In genomic region chr14:53663709-53664108, GRCh38 we compare ENCODE assay signal across 8 cellular contexts.
DNase-seq lines count a peak whose midpoint lies in the region; ATAC-seq and TF ChIP-seq lines count a peak whose summit lies in the region.

No MANE protein-coding gene starts in this region.

- H4K20me1 ChIP-seq in OCI-LY3 (ENCODE audit: insufficient read depth, low read length) (no peaks in the 10 kb centered on the region), neural progenitor cell (ENCODE audit: low read depth) (no peaks in the 10 kb centered on the region)

- H3K36me3 ChIP-seq in OCI-LY3 (replicated peaks; ENCODE audit: low read depth, low read length) (no peaks in the 10 kb centered on the region), neural progenitor cell (no peaks in the 10 kb centered on the region)

- H3K4me2 ChIP-seq in OCI-LY3 (ENCODE audit: low read length) (no peak overlapping the region), neural progenitor cell (no peak overlapping the region)

- no peaks in the 10 kb centered on the region for H3F3A ChIP-seq in neural progenitor cell (ENCODE audit: low read depth)

- DNase-seq in ELF-1 (ENCODE audit: low read depth, low spot score) = peak; percentile 75
- DNase-seq in fibroblast of mammary gland (ENCODE audit: low read depth) = peak; percentile 9
- peak; percentile 76 for DNase-seq in neural progenitor cell (ENCODE audit: low spot score)
- DNase-seq in NK-92 (lab: John Stamatoyannopoulos, UW; ENCODE audit: unreplicated experiment) = no peak
- DNase-seq in stimulated activated naive B cell treated with anti-CD40 and anti-IgM and Interleukin-4, amounts not matched to agents 10 μg/mL and 1 μg/mL and 100 μg/mL, for 72 hours = no peak

- H3K36me3 Mint-ChIP-seq in neural progenitor cell = no peaks in the 10 kb centered on the region
- H3K36me3 Mint-ChIP-seq in stimulated activated naive B cell treated with anti-CD40 and anti-IgM and Interleukin-4, amounts not matched to agents 10 μg/mL and 1 μg/mL and 100 μg/mL, for 72 hours = no peaks in the 10 kb centered on the region

- peaks cover 7% of the 10 kb centered on the region for H3K4me1 Mint-ChIP-seq in neural progenitor cell
- no peaks in the 10 kb centered on the region for H3K4me1 Mint-ChIP-seq in stimulated activated naive B cell treated with anti-CD40 and anti-IgM and Interleukin-4, amounts not matched to agents 10 μg/mL and 1 μg/mL and 100 μg/mL, for 72 hours

- H3K9me3 Mint-ChIP-seq in neural progenitor cell = no peaks in the 10 kb centered on the region
- no peaks in the 10 kb centered on the region for H3K9me3 Mint-ChIP-seq in stimulated activated naive B cell treated with anti-CD40 and anti-IgM and Interleukin-4, amounts not matched to agents 10 μg/mL and 1 μg/mL and 100 μg/mL, for 72 hours

- H3K9me3 ChIP-seq in OCI-LY3 (ENCODE audit: insufficient read depth, low read length) (no peaks in the 10 kb centered on the region), neural progenitor cell (ENCODE audit: low read depth) (peaks cover 9% of the 10 kb centered on the region)

- TF ChIP-seq CTCF in OCI-LY3 (IDR thresholded peaks at IDR 0.05; ENCODE audit: low read depth, low read length) (peak; percentile 13; the same call in 1 of the 2 replicates), fibroblast of mammary gland (conservative IDR thresholded peaks at IDR 0.05; ENCODE audit: control insufficient read depth, insufficient read depth, low read depth, low read length) (peak; percentile 31), neural progenitor cell (IDR thresholded peaks at IDR 0.05) (peak; percentile 62)

- H2AFZ ChIP-seq in OCI-LY3 (ENCODE audit: low read depth, low read length) = no peak overlapping the region
- no peak overlapping the region for H2AFZ ChIP-seq in neural progenitor cell (replicated peaks)

- no peak for TF ChIP-seq POLR2A in GM18505 (IDR thresholded peaks at IDR 0.05; ENCODE audit: borderline replicate concordance, extremely low read depth, insufficient read depth, insufficient read length)

- H3K27me3 Mint-ChIP-seq in neural progenitor cell (ENCODE audit: insufficient read depth, low read depth) = no peaks in the 10 kb centered on the region
- peaks cover 6 to 8% of the 10 kb centered on the region in 2 donors for H3K27me3 Mint-ChIP-seq in stimulated activated naive B cell treated with anti-CD40 and anti-IgM and Interleukin-4, amounts not matched to agents 10 μg/mL and 1 μg/mL and 100 μg/mL, for 72 hours

- no peak overlapping the region for H3K27ac ChIP-seq in OCI-LY3 (ENCODE audit: low read length)
- no peak overlapping the region for H3K27ac ChIP-seq in neural progenitor cell

- ATAC-seq in GM21529 (IDR thresholded peaks at IDR 0.05; ENCODE audit: unreplicated experiment) (no peak), GM18505 (IDR thresholded peaks at IDR 0.05; ENCODE audit: unreplicated experiment) (no peak)
- no peak for ATAC-seq in stimulated activated naive B cell treated with anti-CD40 and anti-IgM and Interleukin-4, amounts not matched to agents 10 μg/mL and 1 μg/mL and 100 μg/mL, for 72 hours (replicated peaks)

- H3K4me1 ChIP-seq in OCI-LY3 (ENCODE audit: low read length) (no peaks in the 10 kb centered on the region), neural progenitor cell (peaks cover 4% of the 10 kb centered on the region)

- H3K27me3 ChIP-seq in OCI-LY3 (ENCODE audit: low read depth, low read length) = no peaks in the 10 kb centered on the region
- H3K27me3 ChIP-seq in neural progenitor cell = no peaks in the 10 kb centered on the region

- no peak overlapping the region for H3K4me3 ChIP-seq in OCI-LY3 (ENCODE audit: low read length)
- no peak overlapping the region for H3K4me3 ChIP-seq in fibroblast of mammary gland (ENCODE audit: control insufficient read depth, low read depth, low read length)
- H3K4me3 ChIP-seq in neural progenitor cell = no peak overlapping the region

- H3K27ac Mint-ChIP-seq in neural progenitor cell = no peak overlapping the region
- H3K27ac Mint-ChIP-seq in stimulated activated naive B cell treated with anti-CD40 and anti-IgM and Interleukin-4, amounts not matched to agents 10 μg/mL and 1 μg/mL and 100 μg/mL, for 72 hours = no peak overlapping the region

- H3K9ac ChIP-seq in OCI-LY3 (ENCODE audit: low read length) = no peak overlapping the region
- no peak overlapping the region for H3K9ac ChIP-seq in neural progenitor cell

- no peaks in the 10 kb centered on the region for H3K79me2 ChIP-seq in OCI-LY3 (ENCODE audit: low read length)
- no peaks in the 10 kb centered on the region for H3K79me2 ChIP-seq in neural progenitor cell (ENCODE audit: low read depth)

- H3K4me3 Mint-ChIP-seq in neural progenitor cell = no peak overlapping the region
- H3K4me3 Mint-ChIP-seq in stimulated activated naive B cell treated with anti-CD40 and anti-IgM and Interleukin-4, amounts not matched to agents 10 μg/mL and 1 μg/mL and 100 μg/mL, for 72 hours = no peak overlapping the region

Comparison
In these comparisons a context has a peak if more than half of its experiments do, and no peak if none do; other contexts are left out.
1. DNase-seq: peak in ELF-1 (single experiment), fibroblast of mammary gland (single experiment) and neural progenitor cell (single experiment); none in NK-92 (single experiment) and stimulated activated naive B cell treated with anti-CD40 and anti-IgM and Interleukin-4, amounts not matched to agents 10 μg/mL and 1 μg/mL and 100 μg/mL, for 72 hours (single experiment).
2. Peak in every context shown above with its lines, with median percentiles within 50 percentile points of each other: CTCF ChIP-seq.